In the genomic region with DNA sequence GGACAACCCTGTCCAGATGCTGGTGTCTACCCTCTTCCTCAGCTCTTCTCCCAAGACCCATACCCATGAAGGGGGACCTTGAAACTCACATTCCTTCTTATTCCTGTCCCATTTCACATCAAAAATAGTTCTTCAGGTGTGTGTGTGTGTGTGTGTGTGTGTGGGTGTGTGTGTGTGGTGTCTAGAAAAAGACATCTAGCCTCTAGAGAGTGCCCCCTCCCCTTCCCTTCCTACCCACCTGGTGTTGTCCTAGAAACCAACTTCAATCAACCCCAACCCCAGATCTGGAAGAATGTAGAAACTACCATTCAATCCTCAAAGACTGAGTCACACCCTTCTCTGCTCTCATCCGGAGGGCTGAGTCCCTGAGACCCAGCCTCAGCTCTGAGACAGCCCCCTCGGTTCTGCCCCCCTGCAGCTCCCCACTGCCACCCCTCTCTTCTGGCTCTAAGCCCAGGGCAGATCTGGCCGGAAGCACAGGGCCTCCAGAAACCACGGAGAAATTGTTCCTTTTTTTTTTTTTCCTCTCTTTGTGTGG, we compare ENCODE assay signal across 9 cellular contexts. TPM values are rescaled to one million over a fixed set of nuclear protein-coding genes. Genes with fewer than 3 reads are reported as not detected.
DNase-seq lines count a peak whose midpoint lies in the region; ATAC-seq and TF ChIP-seq lines count a peak whose summit lies in the region.
"Had no signal": no experiment of that assay in that cellular context is flagged by ENCODE, and none has a peak within 500 bp of the region (broad histone marks: within the 10 kb centered on the region; RNA-seq: fewer than 3 reads in every experiment).

No MANE protein-coding gene starts in this region.

- H3K4me3 ChIP-seq in choroid plexus epithelial cell (ENCODE audit: low read depth, low read length) (no peak overlapping the region), subcutaneous abdominal adipose tissue (ENCODE audit: low read depth in 1 of 5, low read length in 5 of 5) (no peak overlapping the region), HAP-1 (no peak overlapping the region)

- in situ Hi-C loops in HAP-1 (cut with MboI; ENCODE audit: low sequenced_read_pairs) = no loop called here

- H3K9me3 ChIP-seq in subcutaneous abdominal adipose tissue (ENCODE audit: control insufficient read depth in 5 of 5, low read length in 5 of 5) (no peaks in the 10 kb centered on the region), HAP-1 (no peaks in the 10 kb centered on the region)

- H3K36me3 ChIP-seq in subcutaneous abdominal adipose tissue (ENCODE audit: control insufficient read depth in 5 of 5, insufficient read depth in 5 of 5, low read length in 5 of 5) (no peaks in the 10 kb centered on the region), HAP-1 (replicated peaks) (no peaks in the 10 kb centered on the region)

- DNase-seq in stimulated activated CD4-positive, alpha-beta T cell treated with anti-CD3 and anti-CD28 coated beads, Interleukin-15, amount 100 ng/mL, for 24 hours = peak; percentile 60
- no peak for DNase-seq in stimulated activated CD4-positive, alpha-beta T cell treated with anti-CD3 and anti-CD28 coated beads, Interleukin-12 subunit alpha, Interleukin-12 subunit beta, amount 100 ng/mL, for 4 hours
- DNase-seq in SKM-1 (lab: John Stamatoyannopoulos, UW; ENCODE audit: unreplicated experiment) = peak; percentile 35
- peak; percentile 38 for DNase-seq in choroid plexus epithelial cell (ENCODE audit: low read depth)
- no peak for DNase-seq in Right ventricle myocardium inferior (ENCODE audit: missing footprints)
- DNase-seq in HAP-1 (ENCODE audit: low spot score in 2 of 2) = no peak
- DNase-seq: left cardiac atrium had no signal

- H3K4me1 ChIP-seq in subcutaneous abdominal adipose tissue (ENCODE audit: control insufficient read depth in 5 of 5, insufficient read depth in 5 of 5, low read length in 5 of 5) (peaks cover 0 to 45% (median 13%) of the 10 kb centered on the region in 5 donors), HAP-1 (no peaks in the 10 kb centered on the region)

- H3K27me3 ChIP-seq in subcutaneous abdominal adipose tissue (ENCODE audit: control insufficient read depth in 5 of 5, insufficient read depth in 4 of 5, low read length in 5 of 5) (peaks cover 8 to 22% (median 18%) of the 10 kb centered on the region in 5 donors), HAP-1 (ENCODE audit: low read depth) (no peaks in the 10 kb centered on the region)

- no peak for ATAC-seq in HG03439 (IDR thresholded peaks at IDR 0.05; ENCODE audit: unreplicated experiment)
- no peak for ATAC-seq in Right ventricle myocardium inferior

- no peak for TF ChIP-seq CTCF in choroid plexus epithelial cell (conservative IDR thresholded peaks at IDR 0.05; ENCODE audit: low read depth, low read length)

- intact Hi-C loops in Right ventricle myocardium inferior (cut with DNase I) = loop anchor here (10.0 kb wide), 1 partner anchor 242 kb away; the partner anchor contains the start of gene ZNF575

- H3K27ac ChIP-seq in subcutaneous abdominal adipose tissue (ENCODE audit: low read depth, low read length) = peak overlapping the region; percentile 23

- H3K9ac ChIP-seq in subcutaneous abdominal adipose tissue (ENCODE audit: low read length in 5 of 5) = no peak overlapping the region

RNA-seq across cellular contexts. Expression of gene KCNN4, which starts 3.5 kb away (rescaled TPM):
- total RNA-seq in Right ventricle myocardium inferior = 0.41 TPM

RNA-seq across cellular contexts. Expression of gene SMG9, which starts 22.5 kb away (rescaled TPM):
- total RNA-seq in Right ventricle myocardium inferior = 15.7 TPM

RNA-seq across cellular contexts. Expression of gene LYPD5, which starts 25.0 kb away (rescaled TPM):
- 0.92 TPM for total RNA-seq in Right ventricle myocardium inferior

RNA-seq across cellular contexts. Expression of gene ZNF283, which starts 49.9 kb away (rescaled TPM):
- total RNA-seq in Right ventricle myocardium inferior = 11.1 TPM

Comparison
In these comparisons a context has a peak if more than half of its experiments do, and no peak if none do; other contexts are left out.
1. DNase-seq: peak in stimulated activated CD4-positive, alpha-beta T cell treated with anti-CD3 and anti-CD28 coated beads, Interleukin-15, amount 100 ng/mL, for 24 hours (single experiment), SKM-1 (single experiment) and choroid plexus epithelial cell (single experiment); none in stimulated activated CD4-positive, alpha-beta T cell treated with anti-CD3 and anti-CD28 coated beads, Interleukin-12 subunit alpha, Interleukin-12 subunit beta, amount 100 ng/mL, for 4 hours (single experiment), Right ventricle myocardium inferior (single experiment) and HAP-1 (0 of 2).